1 cellular context compared by ENCODE assay signal in genomic region chr13:25421602-25422001, GRCh38.
TF ChIP-seq lines count a peak whose summit lies in the region.

No MANE protein-coding gene starts in this region.

TF ChIP-seq in GM23338, 12 proteins besides CTCF, POLR2A, EP300 and RAD21 (continued from another document):
- TF ChIP-seq ZNF462 (CRISPR knock-in tag; IDR thresholded peaks at IDR 0.05) (no peak), ETS1 (IDR thresholded peaks at IDR 0.05) (no peak), REST (IDR thresholded peaks at IDR 0.05; ENCODE audit: unreplicated experiment) (no peak), POLR2AphosphoS5 (IDR thresholded peaks at IDR 0.05; ENCODE audit: low read depth) (no peak)
